19 cellular contexts compared by ENCODE assay signal in the genomic region with DNA sequence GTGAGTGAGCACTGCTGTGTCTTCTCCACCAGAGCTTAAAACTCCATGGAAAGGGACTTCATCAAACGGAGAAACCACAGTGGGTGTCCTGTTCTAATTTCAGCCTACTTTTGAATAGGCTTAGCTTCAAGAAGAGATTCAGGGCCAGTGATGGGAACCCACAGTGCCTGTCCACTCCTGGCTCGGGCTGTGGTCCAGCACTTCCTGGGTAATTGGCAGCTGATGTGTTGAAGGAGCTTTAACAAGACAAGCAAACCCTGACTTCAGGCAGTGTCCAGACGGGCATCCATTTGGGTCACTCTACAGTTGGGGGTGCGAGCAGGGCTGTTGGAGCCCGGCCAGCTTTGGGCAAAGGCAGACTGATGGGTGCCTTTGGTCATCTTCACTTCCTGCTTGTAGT. TPM values are rescaled to one million over a fixed set of nuclear protein-coding genes. Genes with fewer than 3 reads are reported as not detected.
DNase-seq lines count a peak whose midpoint lies in the region; ATAC-seq and TF ChIP-seq lines count a peak whose summit lies in the region.
"Had no signal": no experiment of that assay in that cellular context is flagged by ENCODE, and none has a peak within 500 bp of the region (broad histone marks: within the 10 kb centered on the region; RNA-seq: fewer than 3 reads in every experiment).

No MANE protein-coding gene starts in this region.

- no peaks in the 10 kb centered on the region for H3K9me3 ChIP-seq in left ventricle myocardium inferior (replicated peaks)
- H3K9me3 ChIP-seq in osteoblast (ENCODE audit: low read depth, low read length): no peaks in the 10 kb centered on the region
- no peaks in the 10 kb centered on the region for H3K9me3 ChIP-seq in esophagus squamous epithelium
- H3K9me3 ChIP-seq: HAP-1 had no signal

- H3K27ac ChIP-seq in left ventricle myocardium inferior (replicated peaks) (peak overlapping the region; percentile 51), osteoblast (ENCODE audit: low read depth, low read length) (no peak overlapping the region), esophagus squamous epithelium (no peak overlapping the region)
- H3K27ac ChIP-seq: BLaER1 treated with 17β-estradiol and CSF1 and Interleukin-3, amounts not matched to agents 10 nM and 100 nM had no signal

- no peaks in the 10 kb centered on the region for H3K27me3 ChIP-seq in left ventricle myocardium inferior (ENCODE audit: low read depth)
- H3K27me3 ChIP-seq in osteoblast (ENCODE audit: insufficient read depth, low read length): no peaks in the 10 kb centered on the region
- H3K27me3 ChIP-seq in esophagus squamous epithelium: peaks cover 0 to 6% (median 0%) of the 10 kb centered on the region in 4 donors
- H3K27me3 ChIP-seq: BLaER1 treated with 17β-estradiol and CSF1 and Interleukin-3, amounts not matched to agents 10 nM and 100 nM had no signal

- no peak overlapping the region for H3K4me2 ChIP-seq in osteoblast (ENCODE audit: insufficient read depth, low read length)
- H3K4me2 ChIP-seq: BLaER1 treated with 17β-estradiol and CSF1 and Interleukin-3, amounts not matched to agents 10 nM and 100 nM had no signal

- no peak overlapping the region for H3K4me3 ChIP-seq in left ventricle myocardium inferior
- H3K4me3 ChIP-seq in osteoblast (ENCODE audit: insufficient read depth, low read length): no peak overlapping the region
- no peak overlapping the region for H3K4me3 ChIP-seq in esophagus squamous epithelium
- H3K4me3 ChIP-seq: BLaER1 treated with 17β-estradiol and CSF1 and Interleukin-3, amounts not matched to agents 10 nM and 100 nM; HAP-1 had no signal

- no peaks in the 10 kb centered on the region for H3K36me3 ChIP-seq in left ventricle myocardium inferior
- H3K36me3 ChIP-seq in osteoblast (ENCODE audit: insufficient read depth, low read length): no peaks in the 10 kb centered on the region
- no peaks in the 10 kb centered on the region for H3K36me3 ChIP-seq in esophagus squamous epithelium
- H3K36me3 ChIP-seq: BLaER1 treated with 17β-estradiol and CSF1 and Interleukin-3, amounts not matched to agents 10 nM and 100 nM; HAP-1 had no signal

- ATAC-seq in Right ventricle myocardium inferior (peak; percentile 18), GM21360 (IDR thresholded peaks at IDR 0.05; ENCODE audit: unreplicated experiment) (no peak)
- ATAC-seq: CD8-positive, alpha-beta T cell; HepG2 had no signal

- DNase-seq in Right ventricle myocardium inferior (ENCODE audit: missing footprints) (peak; percentile 68), cardiac septum (ENCODE audit: low spot score) (no peak), cerebellum (ENCODE audit: low spot score) (peak; percentile 59), left ventricle myocardium inferior (peak; percentile 35), osteoblast (ENCODE audit: insufficient read length, low spot score, missing footprints) (peak; percentile 83), esophagus squamous epithelium (lab: John Stamatoyannopoulos, UW) (no peak), NCI-H1092 treated with DMSO at 0.1 percent for 48 hours (lab: John Stamatoyannopoulos, UW) (no peak)
- DNase-seq: 8988T; Calu3; CD8-positive, alpha-beta T cell; DND-41; EL; GOT3 had no signal

- WGBS in esophagus squamous epithelium, 2 donors: 80 to 85% methylated on average over 2 to 5 of the region's 5 CpGs

- intact Hi-C loops in Right ventricle myocardium inferior (cut with DNase I): no loop called here
- intact Hi-C loops in cardiac septum (cut with DNase I): no loop called here
- intact Hi-C loops in left ventricle myocardium inferior (cut with micrococcal nuclease): no loop called here
- intact Hi-C loops in esophagus squamous epithelium (cut with DNase I): no loop called here

- peaks cover 59% of the 10 kb centered on the region for H3K4me1 ChIP-seq in left ventricle myocardium inferior
- no peaks in the 10 kb centered on the region for H3K4me1 ChIP-seq in osteoblast (ENCODE audit: insufficient read depth, low read length)
- peaks cover 0 to 14% (median 0%) of the 10 kb centered on the region in 3 donors for H3K4me1 ChIP-seq in esophagus squamous epithelium
- H3K4me1 ChIP-seq: BLaER1 treated with 17β-estradiol and CSF1 and Interleukin-3, amounts not matched to agents 10 nM and 100 nM; HAP-1 had no signal

- H2AFZ ChIP-seq in osteoblast (ENCODE audit: low read length): no peak overlapping the region

- no peaks in the 10 kb centered on the region for H3K79me2 ChIP-seq in osteoblast (ENCODE audit: insufficient read depth, low read length)

- no peak for TF ChIP-seq POLR2A in esophagus squamous epithelium (IDR thresholded peaks at IDR 0.05)

- TF ChIP-seq CTCF in left ventricle myocardium inferior (IDR thresholded peaks at IDR 0.05; ENCODE audit: borderline replicate concordance) (no peak), osteoblast (IDR thresholded peaks at IDR 0.05; ENCODE audit: extremely low read depth, low read depth, low read length) (no peak), esophagus squamous epithelium (IDR thresholded peaks at IDR 0.05) (no peak)

- no peaks in the 10 kb centered on the region for H4K20me1 ChIP-seq in osteoblast (ENCODE audit: insufficient read depth, low read length)
- H4K20me1 ChIP-seq: BLaER1 treated with 17β-estradiol and CSF1 and Interleukin-3, amounts not matched to agents 10 nM and 100 nM had no signal

RNA-seq across cellular contexts. Expression of a gene that starts 14.5 kb away (rescaled TPM):
- total RNA-seq in Right ventricle myocardium inferior (8.0 TPM), cardiac septum (8.2 TPM), cerebellum (5.1 TPM), left ventricle myocardium inferior (7.9 TPM), osteoblast (not detected in 2 replicates), esophagus squamous epithelium (under 1 TPM; under 0.01 to 0.19 (median 0.09) TPM)
- total RNA-seq: A673; B cell; Calu3; CD8-positive, alpha-beta T cell; HepG2 had no signal

Comparison
In these comparisons a context has a peak if more than half of its experiments do, and no peak if none do; other contexts are left out.
1. DNase-seq: peak in Right ventricle myocardium inferior (single experiment), cerebellum (single experiment), left ventricle myocardium inferior (single experiment) and osteoblast (single experiment); none in cardiac septum (single experiment), esophagus squamous epithelium (single experiment) and NCI-H1092 treated with DMSO at 0.1 percent for 48 hours (single experiment).